In the genomic region with DNA sequence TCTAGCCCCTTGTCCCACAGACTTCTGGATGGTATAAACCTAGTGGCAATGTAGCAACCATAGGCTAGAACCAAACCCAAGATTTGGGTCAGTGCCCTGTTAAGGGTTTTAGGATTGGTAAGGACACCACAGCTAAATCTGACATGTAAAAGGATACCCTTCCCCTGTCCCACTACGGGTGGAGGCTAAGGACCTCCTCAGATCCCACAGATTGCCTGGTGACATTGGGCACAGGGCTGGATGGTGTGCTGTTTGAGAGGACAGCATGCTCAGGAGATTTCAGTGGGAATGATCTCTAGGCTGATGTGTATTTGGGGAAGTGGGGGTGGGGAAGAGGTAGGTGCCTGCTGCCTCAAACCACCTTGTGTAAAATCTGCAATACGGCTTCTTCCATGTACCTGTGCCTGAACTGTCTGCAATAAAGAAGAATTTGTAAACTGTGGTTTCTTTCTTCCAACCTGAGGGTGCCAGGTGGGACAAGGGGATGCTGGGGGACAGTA, we compare ENCODE assay signal across 9 cellular contexts. TPM values are rescaled to one million over a fixed set of nuclear protein-coding genes. Genes with fewer than 3 reads are reported as not detected.
A peak's percentile ranks its signal among the peaks of the same experiment; 100 is the strongest.
DNase-seq lines count a peak whose midpoint lies in the region; ATAC-seq, FAIRE-seq and TF ChIP-seq lines count a peak whose summit lies in the region.
"Had no signal": no experiment of that assay in that cellular context is flagged by ENCODE, and none has a peak within 500 bp of the region (broad histone marks: within the 10 kb centered on the region; RNA-seq: fewer than 3 reads in every experiment).

No MANE protein-coding gene starts in this region.

- TF ChIP-seq EP300 in A549 (IDR thresholded peaks at IDR 0.05) (no peak), GM12878 (IDR thresholded peaks at IDR 0.05; ENCODE audit: borderline replicate concordance in 1 of 2, control insufficient read depth in 1 of 2, low read depth in 2 of 2, low read length in 2 of 2) (no peak)

- peaks cover 24% of the 10 kb centered on the region; the same call in 2 of the 3 replicates for H3K4me1 ChIP-seq in A549
- H3K4me1 ChIP-seq in HUES6 (ENCODE audit: control insufficient read depth, insufficient read depth, low read length) = peaks cover 13% of the 10 kb centered on the region; the same call in 1 of the 2 replicates
- H3K4me1 ChIP-seq in GM12878 (ENCODE audit: control insufficient read depth, insufficient read depth, low read length) = peaks cover 10% of the 10 kb centered on the region
- H3K4me1 ChIP-seq in muscle layer of duodenum (ENCODE audit: control insufficient read depth in 1 of 2, insufficient read depth in 2 of 2, low read length in 2 of 2) = peaks cover 15 to 32% of the 10 kb centered on the region in 2 donors
- peaks cover 21% of the 10 kb centered on the region for H3K4me1 ChIP-seq in testis

- no peak for TF ChIP-seq RAD21 in A549 (conservative IDR thresholded peaks at IDR 0.05 in 1 of 2, IDR thresholded peaks at IDR 0.05 in 1 of 2)
- no peak for TF ChIP-seq RAD21 in GM12878 (IDR thresholded peaks at IDR 0.05; ENCODE audit: insufficient read depth, low read depth, low read length)

- peak overlapping the region; percentile 95 for H2AFZ ChIP-seq in GM12878 (ENCODE audit: control insufficient read depth, low read depth, low read length)

- ATAC-seq in A549 (no peak; a peak in 1 of 6 replicates), GM12878 (no peak)

- H3K9ac ChIP-seq in HUES6 (ENCODE audit: low read length) (no peak overlapping the region), GM12878 (ENCODE audit: control insufficient read depth, insufficient read depth, low read length) (peak overlapping the region; percentile 96)

- H3K79me2 ChIP-seq in GM12878 (ENCODE audit: control insufficient read depth, insufficient read depth, low read length) = peaks cover 28% of the 10 kb centered on the region

- H4K20me1 ChIP-seq in GM12878 (ENCODE audit: control insufficient read depth, insufficient read depth) = peaks cover 4% of the 10 kb centered on the region

- SMC1A ChIA-PET in GM12878 (lab: Charles Lee; ENCODE audit: uncharacterized antibody, unreplicated experiment) = interaction anchor here (0.6 to 1.3 kb wide), 2 partner anchors 24 to 37 kb away, joined by 3 read pairs; no protein-coding TSS in a partner anchor

- TF ChIP-seq POLR2A in A549 (IDR thresholded peaks at IDR 0.05; ENCODE audit: low read length) (no peak), GM12878 (IDR thresholded peaks at IDR 0.05; ENCODE audit: low read depth, low read length) (no peak), testis (IDR thresholded peaks at IDR 0.05) (no peak)

- POLR2A ChIA-PET in A549 (lab: Yijun Ruan, JAX) = no interaction called here
- POLR2A ChIA-PET in GM12878 (lab: Charles Lee) = no interaction called here

- H3K4me3 ChIP-seq in A549 = peak overlapping the region; percentile 99; the same call in 2 of the 3 replicates
- H3K4me3 ChIP-seq in HUES6 (ENCODE audit: low read depth, low read length) = peak overlapping the region; percentile 97
- no peak overlapping the region; the same call in 1 of the 2 replicates for H3K4me3 ChIP-seq in GM12878
- peak overlapping the region; percentile 73 to 89 for H3K4me3 ChIP-seq in muscle layer of duodenum (ENCODE audit: low read depth in 1 of 2, low read length in 2 of 2)
- H3K4me3 ChIP-seq in testis = peak overlapping the region in 1 of 2 donors; percentile 79

- intact Hi-C loops in GM12878 (cut with micrococcal nuclease; ENCODE audit: unreplicated experiment) (no loop called here), testis (cut with DNase I; ENCODE audit: low total_unique reads) (no loop called here)

- H3K4me2 ChIP-seq in A549 (peak overlapping the region; percentile 99), GM12878 (ENCODE audit: control insufficient read depth, insufficient read depth) (peak overlapping the region; percentile 88)

- no peaks in the 10 kb centered on the region for H3K27me3 ChIP-seq in HUES6 (ENCODE audit: control insufficient read depth, insufficient read depth, low read length)
- no peaks in the 10 kb centered on the region for H3K27me3 ChIP-seq in GM12878 (replicated peaks in 1 of 2; ENCODE audit: control insufficient read depth in 2 of 2, insufficient read depth in 2 of 2, low read length in 1 of 2)
- no peaks in the 10 kb centered on the region for H3K27me3 ChIP-seq in muscle layer of duodenum (ENCODE audit: low read depth, low read length)
- no peaks in the 10 kb centered on the region for H3K27me3 ChIP-seq in testis
- H3K27me3 ChIP-seq: foreskin keratinocyte had no signal

- FAIRE-seq in A549 (lab: Jason Lieb, UNC) (no peak), GM12878 (lab: Jason Lieb, UNC) (no peak)

- RAD21 ChIA-PET in GM12878 (lab: Charles Lee; ENCODE audit: unreplicated experiment) = no interaction called here

- no peak for TF ChIP-seq CTCF in A549 (IDR thresholded peaks at IDR 0.05)
- TF ChIP-seq CTCF in GM12878 (IDR thresholded peaks at IDR 0.05 in 2 of 3, conservative IDR thresholded peaks at IDR 0.05 in 1 of 3; ENCODE audit: control insufficient read depth in 2 of 3, extremely low read depth in 1 of 3, insufficient read depth in 1 of 3, low read depth in 3 of 3, low read length in 3 of 3) = no peak
- no peak for TF ChIP-seq CTCF in testis (IDR thresholded peaks at IDR 0.05)

- no TSS peak for BruUV-seq in GM12878 (replicated peaks; lab: Mats Ljungman, UMichigan)

- DNase-seq in A549 (ENCODE audit: low read depth in 1 of 2, low spot score in 1 of 2) (no peak), GM12878 (ENCODE audit: low read depth, low spot score) (no peak), Ammon's horn (ENCODE audit: low spot score) (no peak), testis (no peak), NCI-H2196 (lab: John Stamatoyannopoulos, UW; ENCODE audit: unreplicated experiment) (no peak), kidney tubule cell (ENCODE audit: low spot score) (no peak)
- DNase-seq: foreskin keratinocyte had no signal

- 71% methylated on average over 2 of the region's 2 CpGs for WGBS in A549 (ENCODE audit: missing lambda C conversion rate)
- WGBS in GM12878 (ENCODE audit: insufficient coverage, insufficient replicate concordance, low lambda C conversion rate, missing lambda C conversion rate) = 50% methylated on average over 2 of the region's 2 CpGs
- WGBS in testis, 2 donors = 46 to 47% methylated on average over 2 of the region's 2 CpGs

- H3K36me3 ChIP-seq in HUES6 (ENCODE audit: control insufficient read depth, insufficient read depth, low read length) (peaks cover 66% of the 10 kb centered on the region), GM12878 (ENCODE audit: control insufficient read depth in 2 of 2, insufficient read depth in 2 of 2, low read length in 1 of 2) (peaks cover 12 to 24% of the 10 kb centered on the region in 2 experiments), muscle layer of duodenum (ENCODE audit: control insufficient read depth in 1 of 2, insufficient read depth in 2 of 2, low read length in 2 of 2) (peaks cover 28 to 57% of the 10 kb centered on the region in 2 donors), testis (ENCODE audit: low read depth, missing control alignments) (no peaks in the 10 kb centered on the region)

- H3K27ac ChIP-seq in A549 (peak overlapping the region; percentile 95 to 97; a peak in 5 of 6 replicates), HUES6 (ENCODE audit: low read depth, low read length) (0 out of 2 replicates have a peak overlapping the region, but pooled peaks have one; percentile 91), GM12878 (ENCODE audit: control insufficient read depth, insufficient read depth) (peak overlapping the region; percentile 78), muscle layer of duodenum (ENCODE audit: low read length) (peak overlapping the region; percentile 49), testis (peak overlapping the region in 1 of 2 donors; percentile 87)

- no peaks in the 10 kb centered on the region for H3K9me3 ChIP-seq in A549
- H3K9me3 ChIP-seq in HUES6 (ENCODE audit: control insufficient read depth, insufficient read depth, low read depth, low read length) = no peaks in the 10 kb centered on the region
- H3K9me3 ChIP-seq in GM12878 (replicated peaks; ENCODE audit: control insufficient read depth, insufficient read depth, low read length) = no peaks in the 10 kb centered on the region
- no peaks in the 10 kb centered on the region for H3K9me3 ChIP-seq in muscle layer of duodenum (ENCODE audit: control insufficient read depth in 1 of 2, low read length in 2 of 2)
- no peaks in the 10 kb centered on the region for H3K9me3 ChIP-seq in testis

- CTCF ChIA-PET in A549 (lab: Yijun Ruan, JAX) (interaction anchor here (0.9 to 3.0 kb wide), 7 partner anchors 11 to 204 kb away, joined by 3 to 25 read pairs (median 6); no protein-coding TSS in a partner anchor), GM12878 (lab: Yijun Ruan, JAX) (interaction anchor here (1.0 to 1.4 kb wide), 3 partner anchors 17 to 55 kb away, joined by 3 to 5 read pairs (median 3); no protein-coding TSS in a partner anchor)

- in situ Hi-C loops in GM12878 (cut with MboI) = no loop called here

RNA-seq across cellular contexts. Expression of a gene that starts 0.7 kb away (rescaled TPM):
- polyA plus RNA-seq in A549 (2011; rRNA removed) (21.0 and 35.3 TPM in 2 replicates), A549 (2017; fragmentation: RNase III; extraction: RNeasy Plus Mini Kit Qiagen cat#74134 plus additional on column Dnase treatment) (54.9 to 60.4 TPM (median 58.1 TPM) in 3 replicates), GM12878 (2011; rRNA removed) (18.7 and 37.8 TPM in 2 replicates), GM12878 (2014; fragmentation: Illumina TruSeq; extraction: Trizol) (24.1 and 53.0 TPM in 2 replicates), GM12878 (2014; fragmentation: Nextera tagmentation; extraction: Ambion mirVana) (1 to 10 TPM; 1.2 to 2.2 TPM), GM12878 (2014; rRNA removed) (56.1 and 63.2 TPM in 2 replicates), GM12878 (2016; fragmentation: Nextera tagmentation; extraction: Ambion mirVana) (10 to 100 TPM; 82.2 to 86.0 TPM), testis (ENCODE audit: insufficient read depth, low read depth, low replicate concordance) (96.7 TPM)
- polyA plus RNA-seq in A549 (2012; cell fraction: cytosol; rRNA removed) = 59.8 and 74.8 TPM in 2 replicates
- polyA plus RNA-seq in A549 (2012; cell fraction: nucleus; rRNA removed) = 294 and 395 TPM in 2 replicates
- 75.8 and 94.7 TPM in 2 replicates for polyA minus RNA-seq in A549 (2011; rRNA and poly(A)+ RNA removed)
- 75.8 and 77.6 TPM in 2 replicates for total RNA-seq in GM12878 (2013; cell fraction: nucleolus; rRNA removed)
- total RNA-seq in GM12878 (2014; rRNA removed) (50.3 and 53.7 TPM in 2 replicates), GM12878 (2014; rRNA removed; fragmentation: Illumina TruSeq; extraction: Trizol) (38.1 and 42.1 TPM in 2 replicates), GM12878 (2021) (71.7 and 78.5 TPM in 2 replicates), testis (100 to 1,000 TPM; 106 to 107 TPM)
- polyA plus RNA-seq in GM12878 (2011; ENCODE audit: low read depth) = 26.0 TPM
- 47.8 and 57.6 TPM in 2 replicates for polyA plus RNA-seq in GM12878 (2011; cell fraction: cytosol; rRNA removed)
- 232 and 265 TPM in 2 replicates for polyA plus RNA-seq in GM12878 (2011; cell fraction: nucleus; rRNA removed)
- 44.4 and 51.4 TPM in 2 replicates for polyA plus RNA-seq in GM12878 (2012)
- 70.8 and 109 TPM in 2 replicates for polyA minus RNA-seq in GM12878 (2011; rRNA and poly(A)+ RNA removed)
- polyA minus RNA-seq in GM12878 (2011; cell fraction: cytosol; rRNA and poly(A)+ RNA removed) = 38.8 and 51.8 TPM in 2 replicates
- polyA minus RNA-seq in GM12878 (2011; cell fraction: nucleus; rRNA and poly(A)+ RNA removed) = 39.8 and 66.8 TPM in 2 replicates

RNA-seq across cellular contexts. Expression of a gene that starts 12.5 kb away (rescaled TPM):
- 0.22 and 0.34 TPM in 2 replicates for polyA plus RNA-seq in A549 (2011; rRNA removed)
- 0.24 and 0.34 TPM in 2 replicates for polyA plus RNA-seq in A549 (2012; cell fraction: cytosol; rRNA removed)
- polyA plus RNA-seq in A549 (2012; cell fraction: nucleus; rRNA removed) = 4.4 and 4.6 TPM in 2 replicates
- polyA plus RNA-seq in A549 (2017; fragmentation: RNase III; extraction: RNeasy Plus Mini Kit Qiagen cat#74134 plus additional on column Dnase treatment) = not detected in 3 replicates
- 0.33 TPM in 1 of 2 replicates, not detected in the other for polyA minus RNA-seq in A549 (2011; rRNA and poly(A)+ RNA removed)
- not detected in 2 replicates for total RNA-seq in GM12878 (2013; cell fraction: nucleolus; rRNA removed)
- total RNA-seq in GM12878 (2014; rRNA removed) = 0.40 TPM in 1 of 2 replicates, not detected in the other
- total RNA-seq in GM12878 (2014; rRNA removed; fragmentation: Illumina TruSeq; extraction: Trizol) = not detected in 2 replicates
- total RNA-seq in GM12878 (2021) = 0.92 TPM in 1 of 2 replicates, not detected in the other
- polyA plus RNA-seq in GM12878 (2011; ENCODE audit: low read depth) = not detected
- 0.20 TPM in 1 of 2 replicates, not detected in the other for polyA plus RNA-seq in GM12878 (2011; rRNA removed)
- polyA plus RNA-seq in GM12878 (2011; cell fraction: cytosol; rRNA removed) = 0.31 and 0.60 TPM in 2 replicates
- polyA plus RNA-seq in GM12878 (2011; cell fraction: nucleus; rRNA removed) = 4.7 and 5.7 TPM in 2 replicates
- 0.81 and 2.4 TPM in 2 replicates for polyA plus RNA-seq in GM12878 (2012)
- 0.28 TPM in 1 of 2 replicates, not detected in the other for polyA plus RNA-seq in GM12878 (2014; fragmentation: Illumina TruSeq; extraction: Trizol)
- under 1 TPM in 1 of 2 experiments, not detected in 1; 0.11 TPM for polyA plus RNA-seq in GM12878 (2014; fragmentation: Nextera tagmentation; extraction: Ambion mirVana)
- 0.60 and 0.99 TPM in 2 replicates for polyA plus RNA-seq in GM12878 (2014; rRNA removed)
- under 1 TPM in 1 of 2 experiments, not detected in 1; 0.21 TPM for polyA plus RNA-seq in GM12878 (2016; fragmentation: Nextera tagmentation; extraction: Ambion mirVana)
- 0.36 TPM in 1 of 2 replicates, not detected in the other for polyA minus RNA-seq in GM12878 (2011; rRNA and poly(A)+ RNA removed)
- polyA minus RNA-seq in GM12878 (2011; cell fraction: cytosol; rRNA and poly(A)+ RNA removed) = not detected in 2 replicates
- 0.48 TPM in 1 of 2 replicates, not detected in the other for polyA minus RNA-seq in GM12878 (2011; cell fraction: nucleus; rRNA and poly(A)+ RNA removed)
- total RNA-seq in testis = 1 to 10 TPM; 4.2 to 8.1 TPM
- polyA plus RNA-seq in testis (ENCODE audit: insufficient read depth, low read depth, low replicate concordance) = 2.9 TPM
- total RNA-seq: foreskin keratinocyte had no signal

RNA-seq across cellular contexts. Expression of a gene that starts 20.9 kb away (rescaled TPM):
- polyA plus RNA-seq in A549 (2011; rRNA removed) = 15.1 and 18.2 TPM in 2 replicates
- 14.8 and 21.3 TPM in 2 replicates for polyA plus RNA-seq in A549 (2012; cell fraction: cytosol; rRNA removed)
- polyA plus RNA-seq in A549 (2012; cell fraction: nucleus; rRNA removed) = 25.1 and 25.3 TPM in 2 replicates
- polyA plus RNA-seq in A549 (2017; fragmentation: RNase III; extraction: RNeasy Plus Mini Kit Qiagen cat#74134 plus additional on column Dnase treatment) = 14.6 to 15.8 TPM (median 15.7 TPM) in 3 replicates
- polyA minus RNA-seq in A549 (2011; rRNA and poly(A)+ RNA removed) = 43.4 and 49.6 TPM in 2 replicates
- total RNA-seq in GM12878 (2013; cell fraction: nucleolus; rRNA removed) = 18.8 and 22.7 TPM in 2 replicates
- total RNA-seq in GM12878 (2014; rRNA removed) = 5.0 and 7.3 TPM in 2 replicates
- total RNA-seq in GM12878 (2014; rRNA removed; fragmentation: Illumina TruSeq; extraction: Trizol) = 6.7 and 7.2 TPM in 2 replicates
- 17.2 and 18.9 TPM in 2 replicates for total RNA-seq in GM12878 (2021)
- polyA plus RNA-seq in GM12878 (2011; ENCODE audit: low read depth) = 3.8 TPM
- polyA plus RNA-seq in GM12878 (2011; rRNA removed) = 3.1 and 7.5 TPM in 2 replicates
- 11.2 and 13.6 TPM in 2 replicates for polyA plus RNA-seq in GM12878 (2011; cell fraction: cytosol; rRNA removed)
- 20.1 and 21.5 TPM in 2 replicates for polyA plus RNA-seq in GM12878 (2011; cell fraction: nucleus; rRNA removed)
- polyA plus RNA-seq in GM12878 (2012) = 7.8 and 8.9 TPM in 2 replicates
- polyA plus RNA-seq in GM12878 (2014; fragmentation: Illumina TruSeq; extraction: Trizol) = 2.3 and 8.1 TPM in 2 replicates
- polyA plus RNA-seq in GM12878 (2014; fragmentation: Nextera tagmentation; extraction: Ambion mirVana) = 1 to 10 TPM in 1 of 2 experiments, under 1 TPM in 1; 0.63 to 1.2 TPM
- 12.8 and 14.1 TPM in 2 replicates for polyA plus RNA-seq in GM12878 (2014; rRNA removed)
- 10 to 100 TPM; 13.9 to 20.4 TPM for polyA plus RNA-seq in GM12878 (2016; fragmentation: Nextera tagmentation; extraction: Ambion mirVana)
- polyA minus RNA-seq in GM12878 (2011; rRNA and poly(A)+ RNA removed) = 11.0 and 21.4 TPM in 2 replicates
- 5.2 and 5.3 TPM in 2 replicates for polyA minus RNA-seq in GM12878 (2011; cell fraction: cytosol; rRNA and poly(A)+ RNA removed)
- 5.9 and 12.6 TPM in 2 replicates for polyA minus RNA-seq in GM12878 (2011; cell fraction: nucleus; rRNA and poly(A)+ RNA removed)
- 10 to 100 TPM; 47.7 to 50.5 TPM for total RNA-seq in testis
- polyA plus RNA-seq in testis (ENCODE audit: insufficient read depth, low read depth, low replicate concordance) = 66.8 TPM

RNA-seq across cellular contexts. Expression of a gene that starts 24.7 kb away (rescaled TPM):
- 18.2 and 19.1 TPM in 2 replicates for polyA plus RNA-seq in A549 (2011; rRNA removed)
- polyA plus RNA-seq in A549 (2012; cell fraction: cytosol; rRNA removed) = 40.2 and 42.7 TPM in 2 replicates
- 322 and 345 TPM in 2 replicates for polyA plus RNA-seq in A549 (2012; cell fraction: nucleus; rRNA removed)
- polyA plus RNA-seq in A549 (2017; fragmentation: RNase III; extraction: RNeasy Plus Mini Kit Qiagen cat#74134 plus additional on column Dnase treatment) = 35.9 to 40.3 TPM (median 36.9 TPM) in 3 replicates
- 23.4 and 24.1 TPM in 2 replicates for polyA minus RNA-seq in A549 (2011; rRNA and poly(A)+ RNA removed)
- total RNA-seq in GM12878 (2013; cell fraction: nucleolus; rRNA removed) = 55.0 and 58.0 TPM in 2 replicates
- 26.7 and 29.0 TPM in 2 replicates for total RNA-seq in GM12878 (2014; rRNA removed)
- total RNA-seq in GM12878 (2014; rRNA removed; fragmentation: Illumina TruSeq; extraction: Trizol) = 14.9 and 15.1 TPM in 2 replicates
- total RNA-seq in GM12878 (2021) = 31.4 and 36.6 TPM in 2 replicates
- 15.2 TPM for polyA plus RNA-seq in GM12878 (2011; ENCODE audit: low read depth)
- 16.2 and 22.4 TPM in 2 replicates for polyA plus RNA-seq in GM12878 (2011; rRNA removed)
- polyA plus RNA-seq in GM12878 (2011; cell fraction: cytosol; rRNA removed) = 29.9 and 40.6 TPM in 2 replicates
- polyA plus RNA-seq in GM12878 (2011; cell fraction: nucleus; rRNA removed) = 311 and 313 TPM in 2 replicates
- polyA plus RNA-seq in GM12878 (2012) = 30.9 and 36.2 TPM in 2 replicates
- polyA plus RNA-seq in GM12878 (2014; fragmentation: Illumina TruSeq; extraction: Trizol) = 9.4 and 20.1 TPM in 2 replicates
- 1 to 10 TPM; 1.1 to 5.7 TPM for polyA plus RNA-seq in GM12878 (2014; fragmentation: Nextera tagmentation; extraction: Ambion mirVana)
- polyA plus RNA-seq in GM12878 (2014; rRNA removed) = 44.4 and 51.2 TPM in 2 replicates
- 10 to 100 TPM; 41.7 to 45.7 TPM for polyA plus RNA-seq in GM12878 (2016; fragmentation: Nextera tagmentation; extraction: Ambion mirVana)
- polyA minus RNA-seq in GM12878 (2011; rRNA and poly(A)+ RNA removed) = 8.7 and 19.5 TPM in 2 replicates
- 8.7 and 11.4 TPM in 2 replicates for polyA minus RNA-seq in GM12878 (2011; cell fraction: cytosol; rRNA and poly(A)+ RNA removed)
- polyA minus RNA-seq in GM12878 (2011; cell fraction: nucleus; rRNA and poly(A)+ RNA removed) = 29.0 and 39.4 TPM in 2 replicates
- total RNA-seq in testis = 100 to 1,000 TPM; 115 to 154 TPM
- polyA plus RNA-seq in testis (ENCODE audit: insufficient read depth, low read depth, low replicate concordance) = 108 TPM

RNA-seq across cellular contexts. Expression of a gene that starts 25.4 kb away (rescaled TPM):
- polyA plus RNA-seq in A549 (2011; rRNA removed) (168 and 209 TPM in 2 replicates), A549 (2017; fragmentation: RNase III; extraction: RNeasy Plus Mini Kit Qiagen cat#74134 plus additional on column Dnase treatment) (270 to 301 TPM (median 287 TPM) in 3 replicates), GM12878 (2011; rRNA removed) (83.7 and 155 TPM in 2 replicates), GM12878 (2014; fragmentation: Illumina TruSeq; extraction: Trizol) (152 and 185 TPM in 2 replicates), GM12878 (2014; fragmentation: Nextera tagmentation; extraction: Ambion mirVana) (100 to 1,000 TPM; 220 to 245 TPM), GM12878 (2014; rRNA removed) (212 and 231 TPM in 2 replicates), GM12878 (2016; fragmentation: Nextera tagmentation; extraction: Ambion mirVana) (100 to 1,000 TPM; 323 to 342 TPM), testis (ENCODE audit: insufficient read depth, low read depth, low replicate concordance) (121 TPM)
- 585 and 606 TPM in 2 replicates for polyA plus RNA-seq in A549 (2012; cell fraction: cytosol; rRNA removed)
- 173 and 271 TPM in 2 replicates for polyA plus RNA-seq in A549 (2012; cell fraction: nucleus; rRNA removed)
- polyA minus RNA-seq in A549 (2011; rRNA and poly(A)+ RNA removed) = 446 and 461 TPM in 2 replicates
- 39.9 and 49.1 TPM in 2 replicates for total RNA-seq in GM12878 (2013; cell fraction: nucleolus; rRNA removed)
- total RNA-seq in GM12878 (2014; rRNA removed) (116 and 120 TPM in 2 replicates), GM12878 (2014; rRNA removed; fragmentation: Illumina TruSeq; extraction: Trizol) (113 and 129 TPM in 2 replicates), GM12878 (2021) (128 and 130 TPM in 2 replicates), testis (100 to 1,000 TPM; 239 to 297 TPM)
- 66.0 TPM for polyA plus RNA-seq in GM12878 (2011; ENCODE audit: low read depth)
- polyA plus RNA-seq in GM12878 (2011; cell fraction: cytosol; rRNA removed) = 219 and 321 TPM in 2 replicates
- polyA plus RNA-seq in GM12878 (2011; cell fraction: nucleus; rRNA removed) = 147 and 148 TPM in 2 replicates
- 129 and 131 TPM in 2 replicates for polyA plus RNA-seq in GM12878 (2012)
- polyA minus RNA-seq in GM12878 (2011; rRNA and poly(A)+ RNA removed) = 273 and 286 TPM in 2 replicates
- polyA minus RNA-seq in GM12878 (2011; cell fraction: cytosol; rRNA and poly(A)+ RNA removed) = 99.0 and 131 TPM in 2 replicates
- polyA minus RNA-seq in GM12878 (2011; cell fraction: nucleus; rRNA and poly(A)+ RNA removed) = 32.8 and 49.0 TPM in 2 replicates
